8 cellular contexts compared by ENCODE assay signal in the genomic region with DNA sequence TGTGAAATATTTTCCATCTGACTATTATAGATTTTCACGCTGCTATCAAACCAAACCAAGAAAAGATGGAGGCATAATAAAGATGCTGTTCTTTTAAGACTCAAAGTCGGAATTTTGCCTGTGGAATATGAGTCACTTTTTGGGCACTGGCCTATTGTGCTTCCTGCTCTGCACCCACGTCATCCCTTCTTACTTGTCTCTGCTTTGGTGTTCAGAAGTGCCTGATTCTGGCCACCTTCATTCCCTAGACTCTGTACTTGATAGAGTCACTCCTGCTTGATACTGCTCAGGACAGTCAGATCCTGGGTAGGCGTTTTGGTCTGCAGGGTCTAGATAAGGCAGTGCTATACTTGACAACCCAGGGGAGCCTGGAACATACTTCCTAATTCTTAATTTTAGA. TPM values are rescaled to one million over a fixed set of nuclear protein-coding genes. Genes with fewer than 3 reads are reported as not detected.
DNase-seq lines count a peak whose midpoint lies in the region; ATAC-seq, FAIRE-seq and TF ChIP-seq lines count a peak whose summit lies in the region.

No MANE protein-coding gene starts in this region.

- no peaks in the 10 kb centered on the region for H3K9me3 Mint-ChIP-seq in natural killer cell treated with Interleukin-12 subunit alpha and Interleukin-12 subunit beta and Interleukin-15 and Interleukin-18, amount 100 ng/mL, for 72 hours

- H3K4me2 ChIP-seq in SU-DHL-6 (ENCODE audit: low read depth, low read length, poor library complexity, severe bottlenecking), result peak overlapping the region; percentile 89
- peak overlapping the region; percentile 29 for H3K4me2 ChIP-seq in keratinocyte (ENCODE audit: control insufficient read depth, extremely low read depth, insufficient read depth, low read depth, low read length)

- no peak overlapping the region for H3K27ac Mint-ChIP-seq in natural killer cell treated with Interleukin-12 subunit alpha and Interleukin-12 subunit beta and Interleukin-15 and Interleukin-18, amount 100 ng/mL, for 72 hours

- peaks cover 6 to 10% of the 10 kb centered on the region in 2 donors for H3K4me1 Mint-ChIP-seq in natural killer cell treated with Interleukin-12 subunit alpha and Interleukin-12 subunit beta and Interleukin-15 and Interleukin-18, amount 100 ng/mL, for 72 hours (ENCODE audit: low read depth in 2 of 2)

- peak; percentile 79 for ATAC-seq in Right ventricle myocardium inferior
- ATAC-seq in natural killer cell treated with Interleukin-12 subunit alpha and Interleukin-12 subunit beta and Interleukin-15 and Interleukin-18, amount 100 ng/mL, for 72 hours, result no peak
- ATAC-seq in GM21576 (IDR thresholded peaks at IDR 0.05; ENCODE audit: unreplicated experiment), result no peak

- H3K9me1 ChIP-seq in keratinocyte (ENCODE audit: control insufficient read depth, extremely low read depth, insufficient read depth, low read length), result no peaks in the 10 kb centered on the region

- no peaks in the 10 kb centered on the region for H3K27me3 ChIP-seq in SU-DHL-6 (ENCODE audit: low read length)
- no peaks in the 10 kb centered on the region for H3K27me3 ChIP-seq in keratinocyte (ENCODE audit: control insufficient read depth, extremely low read depth, insufficient read depth, low read length)
- H3K27me3 ChIP-seq in BE2C, result peaks cover 36% of the 10 kb centered on the region

- H3K27me3 Mint-ChIP-seq in natural killer cell treated with Interleukin-12 subunit alpha and Interleukin-12 subunit beta and Interleukin-15 and Interleukin-18, amount 100 ng/mL, for 72 hours, result peaks cover 6 to 12% of the 10 kb centered on the region in 2 donors

- no peak for TF ChIP-seq CTCF in SU-DHL-6 (IDR thresholded peaks at IDR 0.05; ENCODE audit: insufficient read depth, low read length, poor library complexity, severe bottlenecking)
- TF ChIP-seq CTCF in keratinocyte (optimal IDR thresholded peaks at IDR 0.05 in 1 of 3, IDR thresholded peaks at IDR 0.05 in 1 of 3, conservative IDR thresholded peaks at IDR 0.05 in 1 of 3; ENCODE audit: extremely low read depth in 1 of 3, insufficient read depth in 2 of 3, low read length in 3 of 3), result no peak
- TF ChIP-seq CTCF in BE2C (IDR thresholded peaks at IDR 0.05; ENCODE audit: low read depth, low read length), result no peak

- intact Hi-C loops in Right ventricle myocardium inferior (cut with DNase I), result no loop called here
- intact Hi-C loops in cardiac septum (cut with DNase I), result no loop called here

- H2AFZ ChIP-seq in SU-DHL-6 (ENCODE audit: low read depth, low read length, severe bottlenecking), result no peak overlapping the region
- peak overlapping the region; percentile 74 for H2AFZ ChIP-seq in keratinocyte (ENCODE audit: control insufficient read depth, low read length)

- DNase-seq in Right ventricle myocardium inferior (ENCODE audit: missing footprints) (no peak), cardiac septum (ENCODE audit: low spot score) (no peak), keratinocyte (ENCODE audit: low read depth, low spot score) (no peak), BE2C (no peak)
- no peak for DNase-seq in natural killer cell treated with Interleukin-12 subunit alpha and Interleukin-12 subunit beta and Interleukin-15 and Interleukin-18, amount 100 ng/mL, for 72 hours (ENCODE audit: low spot score)

- H3K27ac ChIP-seq in SU-DHL-6 (ENCODE audit: low read depth, low read length), result peak overlapping the region; percentile 72
- no peak overlapping the region for H3K27ac ChIP-seq in keratinocyte (ENCODE audit: control insufficient read depth, insufficient read depth, low read length)
- H3K27ac ChIP-seq in urinary bladder (ENCODE audit: low read depth), result no peak overlapping the region

- peaks cover 33% of the 10 kb centered on the region for H3F3A ChIP-seq in SU-DHL-6 (ENCODE audit: insufficient read depth)

- H3K4me1 ChIP-seq in keratinocyte (ENCODE audit: control insufficient read depth, extremely low read depth, insufficient read depth, low read length), result peaks cover 16% of the 10 kb centered on the region
- no peaks in the 10 kb centered on the region for H3K4me1 ChIP-seq in urinary bladder (ENCODE audit: insufficient read depth)
- H3K4me1 ChIP-seq in BE2C, result no peaks in the 10 kb centered on the region

- dilution Hi-C loops in keratinocyte (cut with MboI; ENCODE audit: extremely low pct_ligation_motif_present, low sequenced_read_pairs), result no loop called here

- H3K36me3 ChIP-seq in SU-DHL-6 (ENCODE audit: low read length) (no peaks in the 10 kb centered on the region; the same call in 1 of the 2 replicates), keratinocyte (ENCODE audit: control insufficient read depth in 2 of 2, extremely low read depth in 1 of 2, insufficient read depth in 2 of 2, low read length in 2 of 2) (no peaks in the 10 kb centered on the region), urinary bladder (ENCODE audit: insufficient read depth) (no peaks in the 10 kb centered on the region), BE2C (no peaks in the 10 kb centered on the region)

- H4K20me1 ChIP-seq in SU-DHL-6 (ENCODE audit: low read depth, low read length) (no peaks in the 10 kb centered on the region), keratinocyte (ENCODE audit: control insufficient read depth, extremely low read depth, insufficient read depth, low read length) (no peaks in the 10 kb centered on the region)

- no peak overlapping the region for H3K4me3 Mint-ChIP-seq in natural killer cell treated with Interleukin-12 subunit alpha and Interleukin-12 subunit beta and Interleukin-15 and Interleukin-18, amount 100 ng/mL, for 72 hours

- WGBS in urinary bladder, result 18% methylated on average over 4 of the region's 4 CpGs

- H3K79me2 ChIP-seq in SU-DHL-6 (ENCODE audit: insufficient read depth, low read length) (no peaks in the 10 kb centered on the region), keratinocyte (ENCODE audit: control insufficient read depth, insufficient read depth, low read length) (no peaks in the 10 kb centered on the region)

- H3K9me3 ChIP-seq in SU-DHL-6 (ENCODE audit: insufficient read depth, low read length) (no peaks in the 10 kb centered on the region), keratinocyte (ENCODE audit: control insufficient read depth, low read depth, low read length) (no peaks in the 10 kb centered on the region), BE2C (no peaks in the 10 kb centered on the region)

- H3K9ac ChIP-seq in SU-DHL-6 (ENCODE audit: low read length), result peak overlapping the region; percentile 17; the same call in 1 of the 2 replicates
- no peak overlapping the region for H3K9ac ChIP-seq in keratinocyte (ENCODE audit: control insufficient read depth, extremely low read depth, insufficient read depth, low read length)

- peak; percentile 99 for FAIRE-seq in keratinocyte (lab: Jason Lieb, UNC)

- no peaks in the 10 kb centered on the region for H3K36me3 Mint-ChIP-seq in natural killer cell treated with Interleukin-12 subunit alpha and Interleukin-12 subunit beta and Interleukin-15 and Interleukin-18, amount 100 ng/mL, for 72 hours

- no peaks in the 10 kb centered on the region for H3K9me2 ChIP-seq in SU-DHL-6 (replicated peaks; ENCODE audit: insufficient read depth, low read length)

- peak overlapping the region; percentile 4 for H3K4me3 ChIP-seq in SU-DHL-6 (ENCODE audit: insufficient read depth, low read length, poor library complexity, severe bottlenecking)
- H3K4me3 ChIP-seq in keratinocyte (ENCODE audit: control insufficient read depth in 2 of 3, extremely low read depth in 1 of 3, insufficient read depth in 2 of 3, low read depth in 1 of 3, low read length in 3 of 3), result no peak overlapping the region
- H3K4me3 ChIP-seq in urinary bladder (ENCODE audit: low read depth, low read length), result peak overlapping the region; percentile 84
- no peak overlapping the region for H3K4me3 ChIP-seq in BE2C (ENCODE audit: low read depth, low read length)

RNA-seq across cellular contexts. Expression of gene LRRK2, which starts 1.9 kb away (rescaled TPM):
- total RNA-seq in Right ventricle myocardium inferior (8.4 TPM), cardiac septum (7.1 TPM), urinary bladder (44.1 TPM)
- polyA plus RNA-seq in keratinocyte (0.07 to 0.26 TPM (median 0.25 TPM) in 3 replicates), urinary bladder (9.7 TPM)
- 0.17 TPM for polyA plus RNA-seq in keratinocyte (2011; ENCODE audit: low read depth)
- polyA plus RNA-seq in keratinocyte (2011; cell fraction: cytosol; rRNA removed), result 0.06 and 0.17 TPM in 2 replicates
- 0.17 and 0.33 TPM in 2 replicates for polyA plus RNA-seq in keratinocyte (2011; cell fraction: nucleus; rRNA removed)
- polyA plus RNA-seq in keratinocyte (2012; ENCODE audit: low replicate concordance), result 0.09 and 0.27 TPM in 2 replicates
- 0.16 to 0.23 TPM in 2 of 3 replicates, not detected in the other for polyA minus RNA-seq in keratinocyte
- not detected for polyA minus RNA-seq in keratinocyte (2011; cell fraction: cytosol; rRNA and poly(A)+ RNA removed)
- polyA minus RNA-seq in keratinocyte (2011; cell fraction: nucleus; rRNA and poly(A)+ RNA removed), result 0.32 and 1.3 TPM in 2 replicates
- polyA plus RNA-seq in BE2C (2012; ENCODE audit: insufficient read depth, insufficient read length, low read depth), result not detected
- total RNA-seq in natural killer cell treated with Interleukin-12 subunit alpha and Interleukin-12 subunit beta and Interleukin-15 and Interleukin-18, amount 100 ng/mL, for 72 hours, result under 1 TPM; 0.29 to 0.47 TPM

Comparison
In these comparisons a context has a peak if more than half of its experiments do, and no peak if none do; other contexts are left out.
1. H3K4me3 ChIP-seq: peak in SU-DHL-6 (single experiment) and urinary bladder (single experiment); none in keratinocyte (0 of 3) and BE2C (single experiment).